Comparison of ENCODE assay signal across 22 cellular contexts in the genomic region with DNA sequence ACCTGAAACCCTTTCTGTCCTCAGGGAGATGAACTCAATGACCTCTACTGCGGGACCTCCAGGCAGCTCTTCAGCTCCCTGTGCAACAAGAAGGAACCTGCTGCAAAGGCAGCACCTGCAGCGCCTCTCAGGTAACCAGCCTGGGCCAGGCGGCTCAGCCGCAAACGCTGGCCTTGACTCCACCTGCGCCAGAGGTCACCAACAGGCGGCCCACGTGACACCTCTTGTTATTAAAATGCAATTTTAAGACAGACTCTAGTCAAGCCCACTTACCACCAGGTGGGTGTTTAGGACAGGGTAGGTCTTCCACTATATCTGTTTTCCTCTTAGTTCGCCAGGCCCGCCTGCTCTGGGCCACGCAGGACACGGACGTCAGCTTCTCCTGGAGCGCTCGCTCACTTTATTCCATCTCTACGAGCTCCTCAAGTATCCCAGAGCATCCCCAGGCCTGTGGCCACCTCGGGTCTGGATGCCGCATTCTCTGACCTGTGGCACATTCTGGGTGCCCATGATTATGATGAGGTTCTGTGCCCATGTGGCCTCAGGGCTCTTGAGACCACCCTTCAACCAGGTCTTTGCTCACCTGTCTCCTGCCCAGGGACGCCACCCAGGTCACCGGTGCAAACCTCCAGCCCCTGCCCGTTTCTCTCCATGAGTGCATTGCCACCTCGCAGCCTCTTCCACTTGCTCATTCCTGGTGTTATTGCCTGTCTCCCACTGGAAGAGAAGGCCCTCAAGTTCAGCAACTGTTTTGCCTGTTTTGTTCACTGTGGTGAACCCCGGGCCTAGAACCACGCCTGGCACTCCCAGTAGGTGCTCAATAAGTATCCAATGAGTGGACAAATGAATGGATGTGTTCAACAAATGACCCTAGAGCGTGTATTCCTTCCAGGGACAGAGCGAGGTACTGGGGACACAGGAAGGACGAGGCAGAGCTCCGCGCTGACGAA. TPM values are rescaled to one million over a fixed set of nuclear protein-coding genes. Genes with fewer than 3 reads are reported as not detected.
DNase-seq lines count a peak whose midpoint lies in the region; TF ChIP-seq lines count a peak whose summit lies in the region.
"Had no signal": no experiment of that assay in that cellular context is flagged by ENCODE, and none has a peak within 500 bp of the region (broad histone marks: within the 10 kb centered on the region; RNA-seq: fewer than 3 reads in every experiment).

No MANE protein-coding gene starts in this region.

- H3K4ac ChIP-seq in neuronal stem cell (ENCODE audit: low read length): no peak overlapping the region

- no peaks in the 10 kb centered on the region for H3K79me1 ChIP-seq in neuronal stem cell (ENCODE audit: low read depth, low read length)

- H2AFZ ChIP-seq in neuronal stem cell (ENCODE audit: low read length): no peak overlapping the region

- no peak overlapping the region for H4K91ac ChIP-seq in neuronal stem cell (ENCODE audit: low read depth, low read length, poor library complexity)

- no peak overlapping the region for H2BK120ac ChIP-seq in neuronal stem cell (ENCODE audit: low read depth, low read length)

- no peak overlapping the region for H4K8ac ChIP-seq in neuronal stem cell (ENCODE audit: low read depth, low read length)

- H3K9ac ChIP-seq in neuronal stem cell (ENCODE audit: low read depth, low read length, poor library complexity): peak overlapping the region; percentile 24
- H3K9ac ChIP-seq: SK-N-SH had no signal

- H3K36me3 ChIP-seq in WERI-Rb-1 (no peaks in the 10 kb centered on the region), neuronal stem cell (replicated peaks in 1 of 2; ENCODE audit: control insufficient read depth in 2 of 2, insufficient read depth in 2 of 2, low read length in 2 of 2) (no peaks in the 10 kb centered on the region)

- no peaks in the 10 kb centered on the region for H3K4me1 ChIP-seq in neuronal stem cell (ENCODE audit: control insufficient read depth in 2 of 2, insufficient read depth in 1 of 2, low read depth in 1 of 2, low read length in 2 of 2)

- no peak for TF ChIP-seq CTCF in WERI-Rb-1 (IDR thresholded peaks at IDR 0.05; ENCODE audit: low read depth, low read length)

- no peak overlapping the region for H3K23ac ChIP-seq in neuronal stem cell (ENCODE audit: low read depth, low read length, poor library complexity)

- H3K27ac ChIP-seq in WERI-Rb-1 (no peak overlapping the region), neuronal stem cell (replicated peaks; ENCODE audit: low read length) (no peak overlapping the region)

- no peak overlapping the region for H2BK5ac ChIP-seq in neuronal stem cell (ENCODE audit: low read length)

- no peak overlapping the region for H2AK5ac ChIP-seq in neuronal stem cell (ENCODE audit: low read depth, low read length)

- H3K27me3 ChIP-seq in WERI-Rb-1 (ENCODE audit: insufficient read depth, low read depth, severe bottlenecking) (no peaks in the 10 kb centered on the region), neuronal stem cell (ENCODE audit: control insufficient read depth in 3 of 3, insufficient read depth in 3 of 3, low read depth in 1 of 3, low read length in 3 of 3) (peaks cover 0 to 25% (median 0%) of the 10 kb centered on the region in 3 experiments)

- H2BK15ac ChIP-seq in neuronal stem cell (ENCODE audit: low read length): no peak overlapping the region

- H3K9me3 ChIP-seq in WERI-Rb-1 (ENCODE audit: severe bottlenecking): no peaks in the 10 kb centered on the region
- no peaks in the 10 kb centered on the region for H3K9me3 ChIP-seq in neuronal stem cell (replicated peaks in 1 of 2; ENCODE audit: control insufficient read depth in 2 of 2, insufficient read depth in 1 of 2, low read depth in 1 of 2, low read length in 2 of 2)
- H3K9me3 ChIP-seq: SK-N-SH had no signal

- no peak overlapping the region for H3K14ac ChIP-seq in neuronal stem cell (ENCODE audit: low read length)

- no peak overlapping the region for H3K4me3 ChIP-seq in WERI-Rb-1 (ENCODE audit: low read depth, low read length)
- H3K4me3 ChIP-seq in neuronal stem cell (ENCODE audit: low read length in 2 of 2): no peak overlapping the region

- peak; percentile 33 for DNase-seq in activated CD8-positive, alpha-beta memory T cell treated with anti-CD3 and anti-CD28 coated beads for 24 hours
- DNase-seq in activated CD8-positive, alpha-beta memory T cell treated with anti-CD3 and anti-CD28 coated beads, Interleukin-2, amount 50 U/mL, for 4 hours: no peak
- DNase-seq in WERI-Rb-1 (peak; percentile 5), neuronal stem cell (ENCODE audit: low spot score) (no peak), kidney glomerular epithelial cell (lab: John Stamatoyannopoulos, UW) (no peak), A172 (ENCODE audit: low spot score) (no peak), NCI-H774 (lab: John Stamatoyannopoulos, UW) (no peak)
- DNase-seq: 8988T; AML-193; DMS53; GDM1; KBM-7; NCI-H1092; NCI-H1436; NCI-H187 treated with DMSO at 0.1 percent for 48 hours; NCI-H226; NCI-H510A treated with DMSO at 0.1 percent for 48 hours; NCI-H748 treated with DMSO at 0.1 percent for 48 hours; NK-92 treated with Interleukin-12 subunit alpha and Interleukin-12 subunit beta, amount 100 ng/mL, for 24 hours; SIG-M5; SK-N-SH had no signal

- H2BK12ac ChIP-seq in neuronal stem cell (ENCODE audit: low read length): no peak overlapping the region

- H3K4me2 ChIP-seq in neuronal stem cell (ENCODE audit: insufficient read depth, low read length, poor library complexity, severe bottlenecking): no peak overlapping the region
- H3K4me2 ChIP-seq: SK-N-SH had no signal

- H3K18ac ChIP-seq in neuronal stem cell (ENCODE audit: low read length): no peak overlapping the region

- WGBS in neuronal stem cell (ENCODE audit: extremely low coverage in 2 of 2, insufficient read length in 2 of 2, insufficient replicate concordance in 1 of 2), 2 donors: no CpG with 5 or more reads among the region's 30 CpGs

RNA-seq across cellular contexts. Expression of gene JAKMIP1, which starts 32.8 kb away (rescaled TPM):
- 2.2 TPM for polyA plus RNA-seq in neuronal stem cell (2013, experiment 1 of 2)
- 2.1 TPM for polyA plus RNA-seq in neuronal stem cell (2013, experiment 2 of 2)
- total RNA-seq in A172 (2014; rRNA removed; shearing (Covaris generic)): 0.22 and 0.28 TPM in 2 replicates
- polyA plus RNA-seq: AG04450 had no signal

RNA-seq across cellular contexts. Expression of gene WFS1, which starts 36.5 kb away (rescaled TPM):
- 16.3 TPM for polyA plus RNA-seq in neuronal stem cell (2013, experiment 1 of 2)
- 16.4 TPM for polyA plus RNA-seq in neuronal stem cell (2013, experiment 2 of 2)
- 52.8 and 54.2 TPM in 2 replicates for total RNA-seq in A172 (2014; rRNA removed; shearing (Covaris generic))

Comparison
In these comparisons a context has a peak if more than half of its experiments do, and no peak if none do; other contexts are left out.
1. DNase-seq: peak in activated CD8-positive, alpha-beta memory T cell treated with anti-CD3 and anti-CD28 coated beads for 24 hours (single experiment) and WERI-Rb-1 (single experiment); none in activated CD8-positive, alpha-beta memory T cell treated with anti-CD3 and anti-CD28 coated beads, Interleukin-2, amount 50 U/mL, for 4 hours (single experiment), neuronal stem cell (single experiment), kidney glomerular epithelial cell (single experiment), A172 (single experiment) and NCI-H774 (single experiment).